In genomic region chr3:124363451-124363850, GRCh38 we compare ENCODE assay signal across 1 cellular context.
TF ChIP-seq lines count a peak whose summit lies in the region.

No MANE protein-coding gene starts in this region.

TF ChIP-seq in IMR-90, 13 proteins besides CTCF, POLR2A, EP300 and RAD21 (continued from another document):
- TF ChIP-seq CHD1 (IDR thresholded peaks at IDR 0.05; ENCODE audit: low read depth, low read length) = no peak
- no peak for TF ChIP-seq FOS (IDR thresholded peaks at IDR 0.05; ENCODE audit: low read depth, low read length)
- TF ChIP-seq CEBPB (IDR thresholded peaks at IDR 0.05; ENCODE audit: low read depth, low read length) = peak; percentile 95
- TF ChIP-seq MXI1 (IDR thresholded peaks at IDR 0.05; ENCODE audit: borderline replicate concordance, low read depth, low read length) = no peak
- TF ChIP-seq USF2 (IDR thresholded peaks at IDR 0.05; ENCODE audit: low read depth, low read length) = no peak
TF ChIP-seq in IMR-90: peak in this region for 3.
